ENCODE assay signal across 1 cellular context in genomic region chr1:92441316-92442311, GRCh38.
TF ChIP-seq lines count a peak whose summit lies in the region.

No MANE protein-coding gene starts in this region.

TF ChIP-seq in WTC11, 78 proteins besides CTCF, POLR2A, EP300 and RAD21 (continued from another document):
- peak; percentile 79; the same call in 1 of the 2 replicates for TF ChIP-seq FOXP4 (CRISPR knock-in tag; IDR thresholded peaks at IDR 0.05)
- peak; percentile 49; the same call in 1 of the 2 replicates for TF ChIP-seq FOXP1 (CRISPR knock-in tag; IDR thresholded peaks at IDR 0.05; ENCODE audit: borderline replicate concordance)
- no peak for TF ChIP-seq CBFB (CRISPR knock-in tag; IDR thresholded peaks at IDR 0.05; ENCODE audit: low read depth)
